ENCODE assay signal across 25 cellular contexts in the genomic region with DNA sequence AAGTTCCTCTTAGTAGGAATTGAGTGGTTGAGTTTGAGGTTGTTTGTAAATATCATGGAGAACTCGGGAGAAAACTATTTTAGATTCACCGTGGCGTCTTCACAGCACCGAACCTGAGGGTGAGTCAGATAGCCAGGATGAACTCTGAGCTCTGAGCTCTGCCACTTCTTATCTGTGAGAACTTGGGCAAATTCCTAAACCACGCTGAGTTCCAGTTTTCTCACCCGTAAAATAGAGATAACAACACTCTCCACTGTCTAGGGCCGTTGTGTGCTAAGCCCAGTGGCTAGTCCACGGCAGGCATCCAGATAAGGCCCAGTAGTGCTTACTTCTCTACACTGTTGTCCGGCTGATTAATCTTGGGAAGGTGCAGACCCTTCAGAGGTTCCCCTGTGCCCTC.
"Had no signal": no experiment of that assay in that cellular context is flagged by ENCODE, and none has a peak within 500 bp of the region (broad histone marks: within the 10 kb centered on the region; RNA-seq: fewer than 3 reads in every experiment).

No MANE protein-coding gene starts in this region.

- H3K4me3 Mint-ChIP-seq: activated CD8-positive, alpha-beta T cell treated with anti-CD3 and anti-CD28 coated beads for 36 hours; activated naive CD8-positive, alpha-beta T cell treated with anti-CD3 and anti-CD28 coated beads, Interleukin-2, amount 10 ng/mL, durations not matched to agents 7 days and 5 days; activated T-cell treated with anti-CD3 and anti-CD28 coated beads, Interleukin-2, amount 50 U/mL, for 72 hours; T-cell had no signal

- H3K9me3 Mint-ChIP-seq: activated CD8-positive, alpha-beta T cell treated with anti-CD3 and anti-CD28 coated beads for 36 hours; activated T-cell treated with anti-CD3 and anti-CD28 coated beads, Interleukin-2, amount 50 U/mL, for 72 hours had no signal

- H3K9me3 ChIP-seq: adrenal gland had no signal

- ATAC-seq: activated CD8-positive, alpha-beta T cell treated with anti-CD3 and anti-CD28 coated beads for 36 hours; activated T-cell treated with anti-CD3 and anti-CD28 coated beads, Interleukin-2, amount 50 U/mL, for 72 hours; Panc1; Right ventricle myocardium inferior; T-cell had no signal

- H3K36me3 ChIP-seq: adrenal gland, breast epithelium, WERI-Rb-1 had no signal

- DNase-seq: activated CD4-positive, alpha-beta T cell treated with anti-CD3 and anti-CD28 coated beads for 4 hours; activated CD8-positive, alpha-beta memory T cell treated with anti-CD3 and anti-CD28 coated beads, Interleukin-2, amount 50 U/mL, for 4 hours; activated CD8-positive, alpha-beta T cell treated with anti-CD3 and anti-CD28 coated beads for 36 hours; activated naive CD4-positive, alpha-beta T cell treated with anti-CD3 and anti-CD28 coated beads, Interleukin-2, amount 50 U/mL, for 16 hours; activated naive CD8-positive, alpha-beta T cell treated with anti-CD3 and anti-CD28 coated beads, Interleukin-2, amount 10 ng/mL, durations not matched to agents 7 days and 5 days; activated T-cell treated with anti-CD3 and anti-CD28 coated beads, Interleukin-2, amount 50 U/mL, for 72 hours; aorta; caudate nucleus; KG1; NCI-H1048; NCI-H2029; NCI-H2107; NCI-H510A treated with DMSO at 0.1 percent for 48 hours; NCI-H69; NK-92 treated with Interleukin-12 subunit alpha and Interleukin-12 subunit beta, amount 100 ng/mL, for 24 hours; OCI-M1; RPMI8226; T-cell; WERI-Rb-1 had no signal

- H3K27me3 ChIP-seq: adrenal gland had no signal

- H3K4me3 ChIP-seq: adrenal gland, breast epithelium, SK-N-MC had no signal

- H3K4me1 ChIP-seq: adrenal gland, breast epithelium had no signal

- H3K27ac ChIP-seq: adrenal gland, breast epithelium, SK-N-MC, WERI-Rb-1 had no signal

- H3K27ac Mint-ChIP-seq: activated CD8-positive, alpha-beta T cell treated with anti-CD3 and anti-CD28 coated beads for 36 hours; activated naive CD8-positive, alpha-beta T cell treated with anti-CD3 and anti-CD28 coated beads, Interleukin-2, amount 10 ng/mL, durations not matched to agents 7 days and 5 days; activated T-cell treated with anti-CD3 and anti-CD28 coated beads, Interleukin-2, amount 50 U/mL, for 72 hours; activated T-helper 2 cell treated with anti-CD3 and anti-CD28 coated beads, Interferon-gamma antibody, Interleukin-2, Interleukin-4, amounts not matched to agents 10 μg/mL and 5 μg/mL and 100 μg/mL, durations not matched to agents 14 hours and 24 hours and 36 hours; T-cell had no signal
